10 cellular contexts compared by ENCODE assay signal in the genomic region with DNA sequence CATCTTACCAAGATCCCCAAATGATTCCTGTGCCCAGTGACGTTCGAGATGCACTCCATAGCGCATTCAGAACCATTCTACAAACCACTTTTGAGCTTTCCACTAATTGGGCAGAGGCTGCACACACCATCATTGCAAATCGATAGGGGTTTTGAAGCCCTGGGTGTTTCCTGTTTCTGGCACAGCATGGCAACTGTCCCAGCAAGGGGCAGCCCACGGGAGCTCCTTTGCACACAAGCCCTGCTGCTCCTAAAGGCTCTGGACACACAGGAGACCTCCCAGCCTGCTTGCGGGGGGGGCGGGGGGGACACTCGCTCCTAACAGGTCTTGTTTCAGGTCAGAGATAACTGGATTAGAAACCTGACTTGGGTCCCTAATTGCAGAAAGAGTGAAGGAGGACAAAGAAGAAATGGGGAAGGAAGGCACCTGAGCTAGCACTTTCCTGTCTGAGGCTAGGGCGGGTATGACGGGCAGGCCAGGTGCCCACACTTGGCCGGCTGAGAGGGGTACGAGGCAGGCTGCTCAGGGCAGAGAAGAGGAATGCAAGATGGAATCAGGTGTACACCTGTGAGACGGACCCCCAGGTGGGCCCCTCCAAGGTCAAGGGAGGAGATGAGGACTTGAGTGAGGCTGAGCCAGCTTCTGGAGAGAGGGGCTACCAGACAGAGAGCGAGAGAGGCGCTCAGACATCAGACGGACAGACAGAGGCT. TPM values are rescaled to one million over a fixed set of nuclear protein-coding genes. Genes with fewer than 3 reads are reported as not detected.
DNase-seq lines count a peak whose midpoint lies in the region; ATAC-seq and TF ChIP-seq lines count a peak whose summit lies in the region.
"Had no signal": no experiment of that assay in that cellular context is flagged by ENCODE, and none has a peak within 500 bp of the region (broad histone marks: within the 10 kb centered on the region; RNA-seq: fewer than 3 reads in every experiment).

No MANE protein-coding gene starts in this region.

- CTCF ChIA-PET in PC-9 (lab: Charles Lee): interaction anchor here (0.9 kb wide), 1 partner anchor 488 kb away, joined by 5 read pairs; no protein-coding TSS in a partner anchor

- H3K4me1 ChIP-seq in PC-9 (replicated peaks; ENCODE audit: insufficient read depth) (peaks cover 42% of the 10 kb centered on the region), left ventricle myocardium inferior (peaks cover 14% of the 10 kb centered on the region)

- H3K27ac ChIP-seq in PC-9 (peak overlapping the region; percentile 84), left ventricle myocardium inferior (replicated peaks) (no peak overlapping the region)

- H3K27me3 ChIP-seq in PC-9 (ENCODE audit: insufficient read depth, low read depth) (no peaks in the 10 kb centered on the region), left ventricle myocardium inferior (ENCODE audit: low read depth) (peaks cover 37% of the 10 kb centered on the region)

- H3K9me2 ChIP-seq in PC-9 (ENCODE audit: insufficient read depth): no peaks in the 10 kb centered on the region

- peaks cover 15% of the 10 kb centered on the region; the same call in 1 of the 2 replicates for H3K36me3 ChIP-seq in PC-9 (ENCODE audit: low read depth)
- H3K36me3 ChIP-seq in left ventricle myocardium inferior: no peaks in the 10 kb centered on the region

- H3K9me3 ChIP-seq in PC-9 (ENCODE audit: insufficient read depth, low read depth): no peaks in the 10 kb centered on the region
- H3K9me3 ChIP-seq in left ventricle myocardium inferior (replicated peaks): no peaks in the 10 kb centered on the region

- intact Hi-C loops in PC-9 (cut with micrococcal nuclease; ENCODE audit: unreplicated experiment) (no loop called here), left ventricle myocardium inferior (cut with micrococcal nuclease) (no loop called here)

- no peak for DNase-seq in PC-9
- DNase-seq in left ventricle myocardium inferior: no peak
- DNase-seq in progenitor cell of endocrine pancreas (ENCODE audit: low spot score, unreplicated experiment): no peak
- DNase-seq in NCI-H2196 (lab: John Stamatoyannopoulos, UW; ENCODE audit: unreplicated experiment): no peak
- no peak for DNase-seq in dedifferentiated amniotic fluid mesenchymal stem cell (ENCODE audit: extremely low spot score)
- no peak for DNase-seq in OCI-M1 (lab: John Stamatoyannopoulos, UW)
- DNase-seq in AG08396 (ENCODE audit: low spot score): no peak
- DNase-seq: kidney glomerular epithelial cell, NCI-H526 treated with DMSO at 0.1 percent for 48 hours had no signal

- peak overlapping the region; percentile 73; the same call in 1 of the 2 replicates for H2AFZ ChIP-seq in PC-9

- no peaks in the 10 kb centered on the region for H3K9me3 Mint-ChIP-seq in progenitor cell of endocrine pancreas (ENCODE audit: low read depth)

- H4K20me1 ChIP-seq in PC-9 (ENCODE audit: insufficient read depth): no peaks in the 10 kb centered on the region

- H3K4me1 Mint-ChIP-seq in progenitor cell of endocrine pancreas (ENCODE audit: low read depth): peaks cover 6% of the 10 kb centered on the region

- peak; percentile 20 for ATAC-seq in GM18909 (IDR thresholded peaks at IDR 0.05; ENCODE audit: poor library complexity, unreplicated experiment)

- H3K4me3 ChIP-seq in PC-9 (peak overlapping the region; percentile 76), left ventricle myocardium inferior (peak overlapping the region; percentile 78)

- peaks cover 69% of the 10 kb centered on the region for H3K79me2 ChIP-seq in PC-9 (ENCODE audit: low read depth)

- H3K27me3 Mint-ChIP-seq in progenitor cell of endocrine pancreas: peaks cover 52% of the 10 kb centered on the region

- peaks cover 27% of the 10 kb centered on the region for H3F3A ChIP-seq in PC-9 (ENCODE audit: insufficient read depth, low read depth)

- POLR2A ChIA-PET in PC-9 (lab: Charles Lee; ENCODE audit: unreplicated experiment): interaction anchor here (1.9 kb wide), 1 partner anchor 11 kb away, joined by 18 read pairs; no protein-coding TSS in a partner anchor

- H3K4me2 ChIP-seq in PC-9: peak overlapping the region; percentile 91

- H3K4me3 Mint-ChIP-seq in progenitor cell of endocrine pancreas (ENCODE audit: low read depth): peak overlapping the region; percentile 84

- H3K27ac Mint-ChIP-seq in progenitor cell of endocrine pancreas: peak overlapping the region; percentile 82

- TF ChIP-seq CTCF in PC-9 (conservative IDR thresholded peaks at IDR 0.05) (no peak), left ventricle myocardium inferior (IDR thresholded peaks at IDR 0.05; ENCODE audit: borderline replicate concordance) (no peak), progenitor cell of endocrine pancreas (IDR thresholded peaks at IDR 0.05; ENCODE audit: unreplicated experiment) (no peak)

- H3K36me3 Mint-ChIP-seq in progenitor cell of endocrine pancreas (ENCODE audit: insufficient read depth): no peaks in the 10 kb centered on the region

- no TSS peak for BruUV-seq in PC-9 (replicated peaks; lab: Mats Ljungman, UMichigan)

RNA-seq across cellular contexts. Expression of gene FBP1, which starts 0.8 kb away (rescaled TPM):
- total RNA-seq in PC-9 (2021): 34.9 and 35.0 TPM in 2 replicates
- 0.74 TPM for total RNA-seq in left ventricle myocardium inferior
- 4.6 and 6.0 TPM in 2 replicates for total RNA-seq in progenitor cell of endocrine pancreas

RNA-seq across cellular contexts. Expression of gene FBP2, which starts 44.9 kb away (rescaled TPM):
- not detected in 2 replicates for total RNA-seq in PC-9 (2021)
- 0.33 TPM for total RNA-seq in left ventricle myocardium inferior
- total RNA-seq in progenitor cell of endocrine pancreas: not detected in 2 replicates
